ENCODE assay signal across 1 cellular context in genomic region chr5:135308752-135309151, GRCh38.
TF ChIP-seq lines count a peak whose summit lies in the region.

No MANE protein-coding gene starts in this region.

TF ChIP-seq in WTC11, 78 proteins besides CTCF, POLR2A, EP300 and RAD21 (continued from another document):
- TF ChIP-seq PRDM15 (CRISPR knock-in tag; IDR thresholded peaks at IDR 0.05) (no peak), CDX4 (CRISPR knock-in tag; IDR thresholded peaks at IDR 0.05; ENCODE audit: borderline replicate concordance) (no peak), ZNF219 (CRISPR knock-in tag; IDR thresholded peaks at IDR 0.05; ENCODE audit: borderline replicate concordance) (no peak), RORB (CRISPR knock-in tag; IDR thresholded peaks at IDR 0.05) (no peak), CREM (CRISPR knock-in tag; IDR thresholded peaks at IDR 0.05) (no peak), PRRX2 (CRISPR knock-in tag; IDR thresholded peaks at IDR 0.05) (no peak), ZBTB43 (CRISPR knock-in tag; IDR thresholded peaks at IDR 0.05) (no peak), ATF6 (CRISPR knock-in tag; IDR thresholded peaks at IDR 0.05) (no peak), CBFB (CRISPR knock-in tag; IDR thresholded peaks at IDR 0.05; ENCODE audit: low read depth) (no peak), ZNF263 (CRISPR knock-in tag; IDR thresholded peaks at IDR 0.05; ENCODE audit: low read depth) (no peak), FOXP1 (CRISPR knock-in tag; IDR thresholded peaks at IDR 0.05; ENCODE audit: borderline replicate concordance) (no peak), ZNF671 (CRISPR knock-in tag; IDR thresholded peaks at IDR 0.05) (no peak), ZNF232 (CRISPR knock-in tag; IDR thresholded peaks at IDR 0.05) (no peak)
- TF ChIP-seq, protein P1, sequence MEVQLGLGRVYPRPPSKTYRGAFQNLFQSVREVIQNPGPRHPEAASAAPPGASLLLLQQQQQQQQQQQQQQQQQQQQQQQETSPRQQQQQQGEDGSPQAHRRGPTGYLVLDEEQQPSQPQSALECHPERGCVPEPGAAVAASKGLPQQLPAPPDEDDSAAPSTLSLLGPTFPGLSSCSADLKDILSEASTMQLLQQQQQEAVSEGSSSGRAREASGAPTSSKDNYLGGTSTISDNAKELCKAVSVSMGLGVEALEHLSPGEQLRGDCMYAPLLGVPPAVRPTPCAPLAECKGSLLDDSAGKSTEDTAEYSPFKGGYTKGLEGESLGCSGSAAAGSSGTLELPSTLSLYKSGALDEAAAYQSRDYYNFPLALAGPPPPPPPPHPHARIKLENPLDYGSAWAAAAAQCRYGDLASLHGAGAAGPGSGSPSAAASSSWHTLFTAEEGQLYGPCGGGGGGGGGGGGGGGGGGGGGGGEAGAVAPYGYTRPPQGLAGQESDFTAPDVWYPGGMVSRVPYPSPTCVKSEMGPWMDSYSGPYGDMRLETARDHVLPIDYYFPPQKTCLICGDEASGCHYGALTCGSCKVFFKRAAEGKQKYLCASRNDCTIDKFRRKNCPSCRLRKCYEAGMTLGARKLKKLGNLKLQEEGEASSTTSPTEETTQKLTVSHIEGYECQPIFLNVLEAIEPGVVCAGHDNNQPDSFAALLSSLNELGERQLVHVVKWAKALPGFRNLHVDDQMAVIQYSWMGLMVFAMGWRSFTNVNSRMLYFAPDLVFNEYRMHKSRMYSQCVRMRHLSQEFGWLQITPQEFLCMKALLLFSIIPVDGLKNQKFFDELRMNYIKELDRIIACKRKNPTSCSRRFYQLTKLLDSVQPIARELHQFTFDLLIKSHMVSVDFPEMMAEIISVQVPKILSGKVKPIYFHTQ (CRISPR knock-in tag; IDR thresholded peaks at IDR 0.05) = no peak
- TF ChIP-seq, protein P2, sequence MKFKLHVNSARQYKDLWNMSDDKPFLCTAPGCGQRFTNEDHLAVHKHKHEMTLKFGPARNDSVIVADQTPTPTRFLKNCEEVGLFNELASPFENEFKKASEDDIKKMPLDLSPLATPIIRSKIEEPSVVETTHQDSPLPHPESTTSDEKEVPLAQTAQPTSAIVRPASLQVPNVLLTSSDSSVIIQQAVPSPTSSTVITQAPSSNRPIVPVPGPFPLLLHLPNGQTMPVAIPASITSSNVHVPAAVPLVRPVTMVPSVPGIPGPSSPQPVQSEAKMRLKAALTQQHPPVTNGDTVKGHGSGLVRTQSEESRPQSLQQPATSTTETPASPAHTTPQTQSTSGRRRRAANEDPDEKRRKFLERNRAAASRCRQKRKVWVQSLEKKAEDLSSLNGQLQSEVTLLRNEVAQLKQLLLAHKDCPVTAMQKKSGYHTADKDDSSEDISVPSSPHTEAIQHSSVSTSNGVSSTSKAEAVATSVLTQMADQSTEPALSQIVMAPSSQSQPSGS (CRISPR knock-in tag; IDR thresholded peaks at IDR 0.05; ENCODE audit: borderline replicate concordance, low read depth) = no peak
- TF ChIP-seq, protein P3, sequence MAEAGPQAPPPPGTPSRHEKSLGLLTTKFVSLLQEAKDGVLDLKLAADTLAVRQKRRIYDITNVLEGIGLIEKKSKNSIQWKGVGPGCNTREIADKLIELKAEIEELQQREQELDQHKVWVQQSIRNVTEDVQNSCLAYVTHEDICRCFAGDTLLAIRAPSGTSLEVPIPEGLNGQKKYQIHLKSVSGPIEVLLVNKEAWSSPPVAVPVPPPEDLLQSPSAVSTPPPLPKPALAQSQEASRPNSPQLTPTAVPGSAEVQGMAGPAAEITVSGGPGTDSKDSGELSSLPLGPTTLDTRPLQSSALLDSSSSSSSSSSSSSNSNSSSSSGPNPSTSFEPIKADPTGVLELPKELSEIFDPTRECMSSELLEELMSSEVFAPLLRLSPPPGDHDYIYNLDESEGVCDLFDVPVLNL (CRISPR knock-in tag; IDR thresholded peaks at IDR 0.05; ENCODE audit: borderline replicate concordance, low read depth) = no peak
TF ChIP-seq in WTC11: peak in this region for 0.
